ENCODE assay signal across 1 cellular context in the genomic region with DNA sequence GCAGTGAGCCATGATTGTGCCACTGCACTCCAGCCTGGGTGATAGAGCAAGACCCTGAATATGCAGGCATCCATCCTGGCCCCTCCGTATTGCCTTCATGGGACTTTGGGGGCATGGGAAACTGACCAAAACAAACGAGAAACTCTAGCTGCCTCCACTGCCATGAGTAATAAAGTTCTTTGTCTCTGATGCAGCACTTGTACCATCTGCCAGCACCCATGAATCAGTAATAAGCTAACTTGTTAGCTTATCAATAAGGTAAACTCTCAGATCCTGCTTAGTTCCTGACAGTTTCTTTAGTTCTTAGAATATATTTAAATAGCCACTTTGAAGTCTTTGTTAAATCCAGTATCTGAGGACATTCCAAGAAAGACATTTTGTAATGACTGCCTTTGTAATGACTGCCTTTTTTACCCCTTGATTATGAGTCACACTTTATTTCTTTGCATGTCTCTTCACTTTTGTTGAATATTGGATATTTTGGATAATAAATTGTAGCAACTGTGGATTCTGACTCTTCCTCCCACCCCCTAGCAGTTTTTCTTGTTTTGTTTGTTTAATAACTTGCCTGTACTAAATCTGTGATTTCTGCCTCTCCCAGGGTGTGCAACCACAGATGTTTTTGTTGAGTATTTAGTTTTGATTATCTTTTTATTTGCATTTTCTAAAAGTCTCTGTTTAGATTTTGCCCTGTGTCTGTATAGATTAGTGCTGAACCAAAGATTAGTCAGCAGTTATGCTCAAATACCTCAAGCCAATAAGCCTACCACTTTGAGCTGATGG.
A peak's percentile ranks its signal among the peaks of the same experiment; 100 is the strongest.
TF ChIP-seq lines count a peak whose summit lies in the region.

No MANE protein-coding gene starts in this region.

TF ChIP-seq in IMR-90, 13 proteins besides CTCF, POLR2A, EP300 and RAD21:
- 0 out of 2 replicates have a peak, but pooled peaks have one; percentile 16 for TF ChIP-seq NFE2L2 (IDR thresholded peaks at IDR 0.05; ENCODE audit: low read depth, low read length)
- no peak for TF ChIP-seq ELK1 (IDR thresholded peaks at IDR 0.05; ENCODE audit: borderline replicate concordance, low read depth, low read length)
- peak; percentile 74 for TF ChIP-seq MAFK (IDR thresholded peaks at IDR 0.05; ENCODE audit: low read depth, low read length)
- TF ChIP-seq FOS (IDR thresholded peaks at IDR 0.05; ENCODE audit: low read depth, low read length) = peak; percentile 4; the same call in 1 of the 2 replicates
TF ChIP-seq in IMR-90: peak in this region for 3.
